In genomic region chr22:19477321-19478085, GRCh38 we compare ENCODE assay signal across 2 cellular contexts.
TF ChIP-seq lines count a peak whose summit lies in the region.

No MANE protein-coding gene starts in this region.

TF ChIP-seq in HCT116, 20 proteins besides CTCF, POLR2A, EP300 and RAD21:
- no peak for TF ChIP-seq CEBPB (IDR thresholded peaks at IDR 0.05; ENCODE audit: low read depth)
- no peak for TF ChIP-seq EGR1 (IDR thresholded peaks at IDR 0.05; ENCODE audit: low read depth)
- no peak for TF ChIP-seq SIN3A (IDR thresholded peaks at IDR 0.05; ENCODE audit: low read depth)
- TF ChIP-seq MAX (IDR thresholded peaks at IDR 0.05) = no peak
- TF ChIP-seq TCF7L2 (IDR thresholded peaks at IDR 0.05; ENCODE audit: borderline replicate concordance, extremely low read depth, insufficient read depth, insufficient read length) = no peak
- TF ChIP-seq FOSL1 (IDR thresholded peaks at IDR 0.05; ENCODE audit: low read depth) = no peak
- TF ChIP-seq CBX3 (IDR thresholded peaks at IDR 0.05; ENCODE audit: low read depth) = no peak
- TF ChIP-seq, protein P1, sequence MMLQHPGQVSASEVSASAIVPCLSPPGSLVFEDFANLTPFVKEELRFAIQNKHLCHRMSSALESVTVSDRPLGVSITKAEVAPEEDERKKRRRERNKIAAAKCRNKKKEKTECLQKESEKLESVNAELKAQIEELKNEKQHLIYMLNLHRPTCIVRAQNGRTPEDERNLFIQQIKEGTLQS (IDR thresholded peaks at IDR 0.05) = no peak
- no peak for TF ChIP-seq JUND (IDR thresholded peaks at IDR 0.05)
- no peak for TF ChIP-seq ZNF274 (IDR thresholded peaks at IDR 0.05; ENCODE audit: low read depth, low read length)
- TF ChIP-seq ZFX (IDR thresholded peaks at IDR 0.05) = no peak
- no peak for TF ChIP-seq ELF1 (IDR thresholded peaks at IDR 0.05; ENCODE audit: borderline replicate concordance, low read depth)
- no peak for TF ChIP-seq POLR2AphosphoS5 (IDR thresholded peaks at IDR 0.05; ENCODE audit: low read depth, low read length)
- no peak for TF ChIP-seq EZH2phosphoT487 (IDR thresholded peaks at IDR 0.05; ENCODE audit: borderline replicate concordance)
TF ChIP-seq in HCT116: peak in this region for 0.

TF ChIP-seq in HepG2, 621 proteins besides CTCF, POLR2A, EP300 and RAD21:
- TF ChIP-seq MAZ (IDR thresholded peaks at IDR 0.05; ENCODE audit: borderline replicate concordance, low read depth, low read length) = no peak
- no peak for TF ChIP-seq MAZ (CRISPR knock-in tag; IDR thresholded peaks at IDR 0.05; ENCODE audit: low read depth)
- no peak for TF ChIP-seq ZNF709 (CRISPR knock-in tag; IDR thresholded peaks at IDR 0.05)
- TF ChIP-seq, protein P2, sequence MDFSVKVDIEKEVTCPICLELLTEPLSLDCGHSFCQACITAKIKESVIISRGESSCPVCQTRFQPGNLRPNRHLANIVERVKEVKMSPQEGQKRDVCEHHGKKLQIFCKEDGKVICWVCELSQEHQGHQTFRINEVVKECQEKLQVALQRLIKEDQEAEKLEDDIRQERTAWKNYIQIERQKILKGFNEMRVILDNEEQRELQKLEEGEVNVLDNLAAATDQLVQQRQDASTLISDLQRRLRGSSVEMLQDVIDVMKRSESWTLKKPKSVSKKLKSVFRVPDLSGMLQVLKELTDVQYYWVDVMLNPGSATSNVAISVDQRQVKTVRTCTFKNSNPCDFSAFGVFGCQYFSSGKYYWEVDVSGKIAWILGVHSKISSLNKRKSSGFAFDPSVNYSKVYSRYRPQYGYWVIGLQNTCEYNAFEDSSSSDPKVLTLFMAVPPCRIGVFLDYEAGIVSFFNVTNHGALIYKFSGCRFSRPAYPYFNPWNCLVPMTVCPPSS (IDR thresholded peaks at IDR 0.05) = no peak
- TF ChIP-seq, protein P3, sequence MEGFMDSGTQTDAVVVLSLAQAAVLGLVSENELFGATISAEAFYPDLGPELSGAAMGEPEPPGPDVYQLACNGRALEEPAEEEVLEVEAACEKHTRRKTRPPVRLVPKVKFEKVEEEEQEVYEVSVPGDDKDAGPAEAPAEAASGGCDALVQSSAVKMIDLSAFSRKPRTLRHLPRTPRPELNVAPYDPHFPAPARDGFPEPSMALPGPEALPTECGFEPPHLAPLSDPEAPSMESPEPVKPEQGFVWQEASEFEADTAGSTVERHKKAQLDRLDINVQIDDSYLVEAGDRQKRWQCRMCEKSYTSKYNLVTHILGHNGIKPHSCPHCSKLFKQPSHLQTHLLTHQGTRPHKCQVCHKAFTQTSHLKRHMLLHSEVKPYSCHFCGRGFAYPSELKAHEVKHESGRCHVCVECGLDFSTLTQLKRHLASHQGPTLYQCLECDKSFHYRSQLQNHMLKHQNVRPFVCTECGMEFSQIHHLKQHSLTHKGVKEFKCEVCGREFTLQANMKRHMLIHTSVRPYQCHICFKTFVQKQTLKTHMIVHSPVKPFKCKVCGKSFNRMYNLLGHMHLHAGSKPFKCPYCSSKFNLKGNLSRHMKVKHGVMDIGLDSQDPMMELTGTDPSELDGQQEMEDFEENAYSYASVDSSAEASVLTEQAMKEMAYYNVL (CRISPR knock-in tag; IDR thresholded peaks at IDR 0.05; ENCODE audit: borderline replicate concordance) = no peak
- no peak for TF ChIP-seq PCBP1 (IDR thresholded peaks at IDR 0.05; ENCODE audit: borderline replicate concordance, low read depth, low read length)
- TF ChIP-seq NPAS2 (CRISPR knock-in tag; IDR thresholded peaks at IDR 0.05; ENCODE audit: borderline replicate concordance) = no peak
- no peak for TF ChIP-seq ZNF883 (CRISPR knock-in tag; IDR thresholded peaks at IDR 0.05; ENCODE audit: not compliant biosample characterization)
- no peak for TF ChIP-seq ZNF891 (CRISPR knock-in tag; IDR thresholded peaks at IDR 0.05)
- TF ChIP-seq SP2 (CRISPR knock-in tag; IDR thresholded peaks at IDR 0.05) = no peak
- no peak for TF ChIP-seq RBAK (CRISPR knock-in tag; IDR thresholded peaks at IDR 0.05)
